10 cellular contexts compared by ENCODE assay signal in the genomic region with DNA sequence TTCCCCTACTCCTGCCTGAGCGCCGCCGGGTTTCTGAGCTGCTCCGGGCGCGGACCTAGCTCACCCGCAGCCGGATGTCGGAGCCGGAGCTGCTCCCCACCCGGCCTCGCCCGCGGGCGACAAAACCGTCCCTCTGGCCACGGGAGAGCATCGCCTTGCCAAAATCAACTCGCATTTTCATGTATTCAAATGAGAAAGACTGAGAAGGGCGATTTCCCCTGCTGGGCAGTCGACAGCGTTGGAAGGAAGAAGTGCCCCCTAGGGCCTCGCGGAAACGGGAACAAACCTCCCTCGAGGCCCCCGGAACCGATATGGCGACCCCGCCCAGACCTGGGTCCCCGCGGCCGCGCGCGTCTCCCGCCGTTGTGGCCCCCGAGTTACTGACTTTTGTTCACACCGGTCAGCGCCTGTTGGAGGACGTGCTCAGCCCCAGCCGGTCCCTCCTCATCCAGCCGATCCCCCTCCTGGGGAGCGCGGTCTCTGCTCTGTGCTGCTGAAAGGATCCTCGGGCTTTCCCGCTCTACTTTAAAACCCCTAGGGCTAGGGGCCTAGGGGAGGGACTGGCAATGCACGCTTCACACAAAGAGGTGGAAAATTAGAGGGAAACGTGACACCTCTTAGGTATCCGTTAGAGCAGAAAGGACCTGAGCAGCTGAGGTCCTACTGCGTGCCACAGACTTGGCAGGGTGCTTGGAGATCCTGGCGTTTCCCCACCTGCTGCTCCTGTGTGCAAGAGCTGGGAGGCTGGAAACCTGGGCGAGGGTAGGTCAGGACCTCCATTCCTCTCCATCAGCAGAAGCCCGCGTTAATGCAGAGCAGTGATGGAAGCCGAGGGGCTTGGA. TPM values are rescaled to one million over a fixed set of nuclear protein-coding genes. Genes with fewer than 3 reads are reported as not detected.
DNase-seq lines count a peak whose midpoint lies in the region; ATAC-seq and TF ChIP-seq lines count a peak whose summit lies in the region.
"Had no signal": no experiment of that assay in that cellular context is flagged by ENCODE, and none has a peak within 500 bp of the region (broad histone marks: within the 10 kb centered on the region; RNA-seq: fewer than 3 reads in every experiment).

No MANE protein-coding gene starts in this region.

- H3K27ac Mint-ChIP-seq in CD4-positive, alpha-beta memory T cell, result no peak overlapping the region

- H3K27ac ChIP-seq in CD4-positive, alpha-beta memory T cell (ENCODE audit: low read depth, low read length), result no peak overlapping the region
- H3K27ac ChIP-seq in ascending aorta (no peak overlapping the region), mucosa of rectum (ENCODE audit: low read depth in 2 of 2, low read length in 2 of 2) (peak overlapping the region; percentile 94 to 96)

- DNase-seq in CD4-positive, alpha-beta memory T cell, result no peak
- DNase-seq in NCI-H1092 (lab: John Stamatoyannopoulos, UW) (peak; percentile 43), ascending aorta (ENCODE audit: low spot score in 2 of 2) (no peak), GF-D8 (lab: John Stamatoyannopoulos, UW) (no peak), NCI-H510A treated with DMSO at 0.1 percent for 48 hours (lab: John Stamatoyannopoulos, UW) (no peak)
- DNase-seq: activated naive CD4-positive, alpha-beta T cell had no signal

- no peak for ATAC-seq in GM21381 (IDR thresholded peaks at IDR 0.05; ENCODE audit: unreplicated experiment)
- no peak for ATAC-seq in HG03457 (IDR thresholded peaks at IDR 0.05; ENCODE audit: unreplicated experiment)

- peaks cover 3 to 6% of the 10 kb centered on the region in 2 donors for H3K36me3 Mint-ChIP-seq in CD4-positive, alpha-beta memory T cell

- TF ChIP-seq CTCF in ascending aorta (IDR thresholded peaks at IDR 0.05), result no peak

- CTCF ChIA-PET in CD4-positive, alpha-beta memory T cell (lab: Charles Lee; ENCODE audit: partially characterized antibody), result no interaction called here

- peak overlapping the region; percentile 72 to 88 for H3K9ac ChIP-seq in mucosa of rectum (ENCODE audit: low read depth in 1 of 2, low read length in 2 of 2)

- H3K4me3 Mint-ChIP-seq in CD4-positive, alpha-beta memory T cell, result peak overlapping the region in 5 of 8 donors; percentile 17 to 50 (median 36)

- no peaks in the 10 kb centered on the region for H3K36me3 ChIP-seq in CD4-positive, alpha-beta memory T cell (ENCODE audit: insufficient read depth, low read length)
- H3K36me3 ChIP-seq in ascending aorta (no peaks in the 10 kb centered on the region), mucosa of rectum (ENCODE audit: control insufficient read depth in 2 of 2, insufficient read depth in 2 of 2, low read length in 2 of 2) (no peaks in the 10 kb centered on the region)

- H3K9me3 Mint-ChIP-seq in CD4-positive, alpha-beta memory T cell, result peaks cover 0 to 34% (median 21%) of the 10 kb centered on the region in 8 donors

- H3K4me3 ChIP-seq in CD4-positive, alpha-beta memory T cell (ENCODE audit: low read length in 2 of 2), result no peak overlapping the region
- peak overlapping the region; percentile 18 to 41 for H3K4me3 ChIP-seq in ascending aorta
- H3K4me3 ChIP-seq in mucosa of rectum (ENCODE audit: low read length in 2 of 2), result peak overlapping the region; percentile 73 to 75

- intact Hi-C loops in CD4-positive, alpha-beta memory T cell (cut with micrococcal nuclease), result no loop called here
- intact Hi-C loops in ascending aorta (cut with DNase I), result loop anchor here (10.0 kb wide), 3 partner anchors 355 to 1075 kb away; partner anchors contain the start of gene NKX2-1

- H3K4me1 Mint-ChIP-seq in CD4-positive, alpha-beta memory T cell, result peaks cover 10 to 30% (median 16%) of the 10 kb centered on the region in 4 donors

- no peaks in the 10 kb centered on the region for H3K9me3 ChIP-seq in CD4-positive, alpha-beta memory T cell (ENCODE audit: control insufficient read depth in 1 of 2, low read length in 2 of 2)
- H3K9me3 ChIP-seq in ascending aorta, result no peaks in the 10 kb centered on the region
- no peaks in the 10 kb centered on the region for H3K9me3 ChIP-seq in mucosa of rectum (ENCODE audit: control insufficient read depth in 2 of 2, low read length in 2 of 2)

- peaks cover 58% of the 10 kb centered on the region for H3K27me3 ChIP-seq in CD4-positive, alpha-beta memory T cell (ENCODE audit: insufficient read depth, low read length)
- H3K27me3 ChIP-seq in ascending aorta (peaks cover 45% of the 10 kb centered on the region), mucosa of rectum (ENCODE audit: control insufficient read depth in 2 of 2, insufficient read depth in 2 of 2, low read length in 2 of 2) (peaks cover 25 to 28% of the 10 kb centered on the region in 2 donors)

- POLR2A ChIA-PET in CD4-positive, alpha-beta memory T cell (lab: Charles Lee; ENCODE audit: partially characterized antibody), result no interaction called here

- peaks cover 53 to 62% of the 10 kb centered on the region in 2 donors for H3K27me3 Mint-ChIP-seq in CD4-positive, alpha-beta memory T cell

- H3K4me1 ChIP-seq in CD4-positive, alpha-beta memory T cell (ENCODE audit: insufficient read depth, low read length), result no peaks in the 10 kb centered on the region
- H3K4me1 ChIP-seq in ascending aorta (peaks cover 0 to 17% of the 10 kb centered on the region in 2 donors), mucosa of rectum (ENCODE audit: control insufficient read depth in 2 of 2, insufficient read depth in 2 of 2, low read length in 2 of 2) (peaks cover 22 to 45% of the 10 kb centered on the region in 2 donors)

RNA-seq across cellular contexts. Expression of gene TTC6, which starts 4.3 kb away (rescaled TPM):
- not detected for total RNA-seq in CD4-positive, alpha-beta memory T cell
- polyA plus RNA-seq in CD4-positive, alpha-beta memory T cell, result not detected
- not detected for total RNA-seq in ascending aorta
- total RNA-seq: SK-MEL-5 had no signal

RNA-seq across cellular contexts. Expression of gene FOXA1, which starts 4.7 kb away (rescaled TPM):
- total RNA-seq in CD4-positive, alpha-beta memory T cell, result not detected
- not detected for polyA plus RNA-seq in CD4-positive, alpha-beta memory T cell
- not detected for total RNA-seq in ascending aorta

Comparison
In these comparisons a context has a peak if more than half of its experiments do, and no peak if none do; other contexts are left out.
1. H3K27ac ChIP-seq: peak in mucosa of rectum (2 of 2); none in CD4-positive, alpha-beta memory T cell (single experiment) and ascending aorta (0 of 2).
2. H3K4me3 ChIP-seq: peak in ascending aorta (2 of 2) and mucosa of rectum (2 of 2); none in CD4-positive, alpha-beta memory T cell (0 of 2).